14 cellular contexts compared by ENCODE assay signal in the genomic region with DNA sequence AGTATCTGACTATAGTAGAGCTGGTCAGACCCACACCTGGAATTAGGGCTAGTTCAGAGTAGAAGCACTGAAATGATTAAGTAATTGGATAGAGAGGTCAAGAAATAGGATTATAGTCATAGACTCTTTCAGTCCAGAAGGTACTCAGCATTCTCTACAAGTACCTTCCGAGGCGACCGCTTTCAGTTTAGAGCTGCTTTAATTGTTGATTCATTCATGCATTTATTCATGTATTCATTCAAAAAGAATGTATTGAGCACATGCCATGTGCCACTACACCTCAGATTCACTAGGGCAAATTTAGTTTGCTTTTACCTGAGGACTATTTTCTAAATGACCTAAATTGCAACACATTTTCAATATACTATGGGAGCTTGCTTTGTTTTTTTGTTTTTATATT. TPM values are rescaled to one million over a fixed set of nuclear protein-coding genes. Genes with fewer than 3 reads are reported as not detected.
DNase-seq lines count a peak whose midpoint lies in the region; ATAC-seq and TF ChIP-seq lines count a peak whose summit lies in the region.
"Had no signal": no experiment of that assay in that cellular context is flagged by ENCODE, and none has a peak within 500 bp of the region (broad histone marks: within the 10 kb centered on the region; RNA-seq: fewer than 3 reads in every experiment).

No MANE protein-coding gene starts in this region.

- H3K4me2 ChIP-seq in GM23338: no peak overlapping the region; the same call in 1 of the 2 replicates

- DNase-seq in left ventricle myocardium inferior: no peak
- no peak for DNase-seq in left ventricle myocardium superior
- peak; percentile 69 for DNase-seq in HT1080 (ENCODE audit: low read depth)
- no peak for DNase-seq in coronary artery (ENCODE audit: low spot score)
- no peak for DNase-seq in GM23338 (ENCODE audit: low spot score)
- DNase-seq in NOMO-1 treated with DMSO at 0.1 percent for 48 hours (lab: John Stamatoyannopoulos, UW; ENCODE audit: unreplicated experiment): no peak
- DNase-seq in activated CD4-positive, alpha-beta memory T cell treated with anti-CD3 and anti-CD28 coated beads, Interleukin-2, amount 10 ng/mL, durations not matched to agents 7 days and 5 days: no peak
- DNase-seq: islet precursor cell; NCI-H2081 treated with DMSO at 0.1 percent for 48 hours; ovary; stimulated activated CD4-positive, alpha-beta T cell treated with anti-CD3 and anti-CD28 coated beads, Interleukin-4, amount 100 ng/mL, for 4 hours; testis had no signal

- peaks cover 95% of the 10 kb centered on the region for H3K79me2 ChIP-seq in GM23338 (replicated peaks; ENCODE audit: insufficient read depth)

- no peaks in the 10 kb centered on the region for H3K9me3 Mint-ChIP-seq in GM23338
- H3K9me3 Mint-ChIP-seq in activated CD4-positive, alpha-beta memory T cell treated with anti-CD3 and anti-CD28 coated beads, Interleukin-2, amount 10 ng/mL, durations not matched to agents 7 days and 5 days: no peaks in the 10 kb centered on the region

- no peak overlapping the region for H3K4me3 Mint-ChIP-seq in GM23338
- H3K4me3 Mint-ChIP-seq in activated CD4-positive, alpha-beta memory T cell treated with anti-CD3 and anti-CD28 coated beads, Interleukin-2, amount 10 ng/mL, durations not matched to agents 7 days and 5 days: no peak overlapping the region
- H3K4me3 Mint-ChIP-seq: activated CD4-positive, alpha-beta T cell treated with anti-CD3 and anti-CD28 coated beads for 36 hours had no signal

- peaks cover 3% of the 10 kb centered on the region; the same call in 1 of the 2 replicates for H3K9me2 ChIP-seq in GM23338 (ENCODE audit: insufficient read depth)

- H3K27me3 ChIP-seq in left ventricle myocardium inferior (ENCODE audit: low read depth) (no peaks in the 10 kb centered on the region), GM23338 (ENCODE audit: insufficient read depth) (no peaks in the 10 kb centered on the region)
- H3K27me3 ChIP-seq: ovary, testis had no signal

- POLR2A ChIA-PET in activated CD4-positive, alpha-beta memory T cell treated with anti-CD3 and anti-CD28 coated beads, Interleukin-2, amount 10 ng/mL, durations not matched to agents 7 days and 5 days (lab: Charles Lee): no interaction called here

- H3K9me3 ChIP-seq in left ventricle myocardium inferior (replicated peaks): no peaks in the 10 kb centered on the region
- H3K9me3 ChIP-seq: ovary, testis had no signal

- TF ChIP-seq CTCF in left ventricle myocardium inferior (IDR thresholded peaks at IDR 0.05; ENCODE audit: borderline replicate concordance) (no peak), coronary artery (IDR thresholded peaks at IDR 0.05) (no peak), GM23338 (conservative IDR thresholded peaks at IDR 0.05; ENCODE audit: low read depth in 2 of 2) (no peak)

- H3K4me1 ChIP-seq in left ventricle myocardium inferior (peaks cover 52% of the 10 kb centered on the region), GM23338 (ENCODE audit: insufficient read depth) (peaks cover 58% of the 10 kb centered on the region)

- H2AFZ ChIP-seq in GM23338: no peak overlapping the region

- ATAC-seq in left ventricle myocardium superior (no peak), GM21576 (IDR thresholded peaks at IDR 0.05; ENCODE audit: unreplicated experiment) (no peak), GM23338 (no peak)

- H3K4me1 Mint-ChIP-seq in GM23338: peaks cover 36% of the 10 kb centered on the region
- H3K4me1 Mint-ChIP-seq in activated CD4-positive, alpha-beta memory T cell treated with anti-CD3 and anti-CD28 coated beads, Interleukin-2, amount 10 ng/mL, durations not matched to agents 7 days and 5 days: no peaks in the 10 kb centered on the region
- H3K4me1 Mint-ChIP-seq: activated CD4-positive, alpha-beta T cell treated with anti-CD3 and anti-CD28 coated beads for 36 hours had no signal

- peaks cover 12% of the 10 kb centered on the region; the same call in 1 of the 2 replicates for H4K20me1 ChIP-seq in GM23338 (replicated peaks; ENCODE audit: insufficient read depth)

- H3K27ac ChIP-seq in left ventricle myocardium inferior (replicated peaks): peak overlapping the region; percentile 46
- H3K27ac ChIP-seq in coronary artery: peak overlapping the region; percentile 65 to 73
- no peak overlapping the region for H3K27ac ChIP-seq in GM23338 (ENCODE audit: low read depth)
- H3K27ac ChIP-seq: ovary, testis had no signal

- CTCF ChIA-PET in activated CD4-positive, alpha-beta memory T cell treated with anti-CD3 and anti-CD28 coated beads, Interleukin-2, amount 10 ng/mL, durations not matched to agents 7 days and 5 days (lab: Charles Lee): interaction anchor here (1.0 kb wide), 1 partner anchor 10 kb away, joined by 3 read pairs; no protein-coding TSS in a partner anchor

- H3K36me3 Mint-ChIP-seq in GM23338 (ENCODE audit: low read depth): no peaks in the 10 kb centered on the region
- H3K36me3 Mint-ChIP-seq in activated CD4-positive, alpha-beta memory T cell treated with anti-CD3 and anti-CD28 coated beads, Interleukin-2, amount 10 ng/mL, durations not matched to agents 7 days and 5 days (ENCODE audit: low read depth): no peaks in the 10 kb centered on the region

- H3K27me3 Mint-ChIP-seq in GM23338 (ENCODE audit: insufficient read depth, low read depth, poor library complexity): no peaks in the 10 kb centered on the region
- no peaks in the 10 kb centered on the region for H3K27me3 Mint-ChIP-seq in activated CD4-positive, alpha-beta memory T cell treated with anti-CD3 and anti-CD28 coated beads, Interleukin-2, amount 10 ng/mL, durations not matched to agents 7 days and 5 days
- H3K27me3 Mint-ChIP-seq: activated CD4-positive, alpha-beta T cell treated with anti-CD3 and anti-CD28 coated beads for 36 hours had no signal

- H3K36me3 ChIP-seq in left ventricle myocardium inferior (no peaks in the 10 kb centered on the region), GM23338 (ENCODE audit: insufficient read depth) (no peaks in the 10 kb centered on the region)
- H3K36me3 ChIP-seq: ovary had no signal

- no peak overlapping the region for H3K27ac Mint-ChIP-seq in GM23338
- no peak overlapping the region for H3K27ac Mint-ChIP-seq in activated CD4-positive, alpha-beta memory T cell treated with anti-CD3 and anti-CD28 coated beads, Interleukin-2, amount 10 ng/mL, durations not matched to agents 7 days and 5 days
- H3K27ac Mint-ChIP-seq: activated CD4-positive, alpha-beta T cell treated with anti-CD3 and anti-CD28 coated beads for 36 hours had no signal

- H3K4me3 ChIP-seq in left ventricle myocardium inferior (no peak overlapping the region), coronary artery (no peak overlapping the region), GM23338 (no peak overlapping the region)
- H3K4me3 ChIP-seq: ovary, testis had no signal

- H3F3A ChIP-seq in GM23338 (replicated peaks; ENCODE audit: low read depth): no peaks in the 10 kb centered on the region

- intact Hi-C loops in left ventricle myocardium inferior (cut with micrococcal nuclease): no loop called here
- intact Hi-C loops in left ventricle myocardium superior (cut with micrococcal nuclease): no loop called here

TF ChIP-seq in GM23338, 12 proteins besides CTCF, POLR2A, EP300 and RAD21:
- TF ChIP-seq POLR2AphosphoS5 (IDR thresholded peaks at IDR 0.05; ENCODE audit: low read depth): no peak
- no peak for TF ChIP-seq JUNB (IDR thresholded peaks at IDR 0.05; ENCODE audit: unreplicated experiment)
- TF ChIP-seq EZH2phosphoT487 (IDR thresholded peaks at IDR 0.05; ENCODE audit: unreplicated experiment): no peak
TF ChIP-seq in GM23338: peak in this region for 0.

RNA-seq across cellular contexts. Expression of gene CRIM1, which starts 48.7 kb away (rescaled TPM):
- total RNA-seq in left ventricle myocardium inferior (45.6 TPM), left ventricle myocardium superior (26.0 TPM)
- 113 and 135 TPM in 2 replicates for total RNA-seq in HT1080 (2014; rRNA removed; shearing (Covaris generic))
- polyA plus RNA-seq in HT1080 (2015; cell fraction: cytosol; rRNA removed): 162 and 192 TPM in 2 replicates
- polyA plus RNA-seq in HT1080 (2015; cell fraction: nucleus; rRNA removed): 374 and 390 TPM in 2 replicates
- total RNA-seq in GM23338 (2014; rRNA removed; shearing (Covaris generic)): 30.9 and 36.4 TPM in 2 replicates
- 10.5 and 11.3 TPM in 2 replicates for polyA plus RNA-seq in GM23338 (2016; fragmentation: Nextera tagmentation; extraction: Ambion mirVana)
- 1 to 10 TPM; 5.4 to 6.6 TPM for total RNA-seq in activated CD4-positive, alpha-beta memory T cell treated with anti-CD3 and anti-CD28 coated beads, Interleukin-2, amount 10 ng/mL, durations not matched to agents 7 days and 5 days
